13 cellular contexts compared by ENCODE assay signal in the genomic region with DNA sequence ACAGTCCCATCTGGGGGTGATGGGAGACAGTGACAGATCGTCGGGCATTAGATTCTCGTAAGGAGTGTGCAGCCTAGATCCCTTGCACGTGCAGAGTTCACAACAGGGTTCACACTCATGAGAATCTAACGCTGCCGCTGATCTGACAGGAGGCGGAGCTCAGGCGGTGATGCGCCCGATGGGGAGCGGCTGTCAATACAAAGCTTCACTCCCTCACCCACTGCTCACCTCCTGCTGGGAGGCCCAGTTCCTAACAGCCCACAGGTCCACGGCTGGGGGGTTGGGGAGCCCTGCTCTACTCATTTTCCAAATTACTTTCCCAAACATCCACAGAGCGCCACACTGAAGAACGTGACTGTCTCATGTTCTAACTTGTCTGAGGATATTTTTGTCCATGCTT. TPM values are rescaled to one million over a fixed set of nuclear protein-coding genes. Genes with fewer than 3 reads are reported as not detected.
DNase-seq lines count a peak whose midpoint lies in the region; ATAC-seq and TF ChIP-seq lines count a peak whose summit lies in the region.
"Had no signal": no experiment of that assay in that cellular context is flagged by ENCODE, and none has a peak within 500 bp of the region (broad histone marks: within the 10 kb centered on the region; RNA-seq: fewer than 3 reads in every experiment).

No MANE protein-coding gene starts in this region.

- H3K9me3 ChIP-seq in BLaER1 (no peaks in the 10 kb centered on the region), HEK293 (ENCODE audit: control insufficient read depth, insufficient read depth, low read depth, low read length) (no peaks in the 10 kb centered on the region), stomach (no peaks in the 10 kb centered on the region)

- no peak overlapping the region for H3K9ac ChIP-seq in BLaER1

- H3K4me3 ChIP-seq in BLaER1 (no peak overlapping the region), HEK293 (ENCODE audit: low read depth, low read length) (no peak overlapping the region), stomach (no peak overlapping the region)

- intact Hi-C loops in stomach (cut with DNase I; ENCODE audit: low total_unique reads) = loop anchor here (5.0 kb wide), 1 partner anchor 117 kb away; no protein-coding TSS in a partner anchor

- DNase-seq in NCI-H345 treated with DMSO at 0.1 percent for 48 hours (lab: John Stamatoyannopoulos, UW; ENCODE audit: unreplicated experiment) (peak; percentile 17), foreskin keratinocyte (no peak), stomach (no peak), COLO829 (ENCODE audit: low spot score) (no peak)
- no peak for DNase-seq in stimulated activated naive CD8-positive, alpha-beta T cell treated with anti-CD3 and anti-CD28 coated beads, Interleukin-15, Interleukin-2, amounts not matched to agents 100 U/mL and 50 U/mL, for 24 hours
- DNase-seq: EL, HFFc6, NCI-H1105, NCI-H1930, NCI-H774 had no signal

- H3K36me3 ChIP-seq in BLaER1 = no peaks in the 10 kb centered on the region
- H3K36me3 ChIP-seq in HEK293 (ENCODE audit: control insufficient read depth in 2 of 2, insufficient read depth in 1 of 2, low read length in 2 of 2) = no peaks in the 10 kb centered on the region
- H3K36me3 ChIP-seq in stomach = no peaks in the 10 kb centered on the region

- TF ChIP-seq EP300 in stomach (IDR thresholded peaks at IDR 0.05) = no peak

- H3K27me3 ChIP-seq in BLaER1 (no peaks in the 10 kb centered on the region; the same call in 1 of the 2 replicates), foreskin keratinocyte (peaks cover 48% of the 10 kb centered on the region), stomach (peaks cover 0 to 22% (median 8%) of the 10 kb centered on the region in 3 donors)

- TF ChIP-seq POLR2A in stomach (IDR thresholded peaks at IDR 0.05) = no peak

- no peaks in the 10 kb centered on the region; the same call in 1 of the 2 replicates for H4K20me1 ChIP-seq in BLaER1

- WGBS in stomach, 5 donors = 40 to 66% (median 52%) methylated on average over 14 of the region's 14 CpGs

- peak overlapping the region; percentile 78 for H3K4me2 ChIP-seq in BLaER1

- CTCF ChIA-PET in HEK293 (lab: Yijun Ruan, JAX) = interaction anchor here (0.8 to 3.4 kb wide), 7 partner anchors 16 to 118 kb away, joined by 3 to 26 read pairs (median 7); partner anchors contain the start of gene RBM38

- peaks cover 56% of the 10 kb centered on the region for H3K4me1 ChIP-seq in BLaER1
- peaks cover 3% of the 10 kb centered on the region; the same call in 1 of the 2 replicates for H3K4me1 ChIP-seq in HEK293 (ENCODE audit: control insufficient read depth, insufficient read depth, low read length)
- H3K4me1 ChIP-seq in foreskin keratinocyte = no peaks in the 10 kb centered on the region
- peaks cover 3 to 22% (median 10%) of the 10 kb centered on the region in 4 donors for H3K4me1 ChIP-seq in stomach

- H3K27ac ChIP-seq in BLaER1 (no peak overlapping the region), HEK293 (ENCODE audit: extremely low read depth, low read depth, low read length) (no peak overlapping the region), foreskin keratinocyte (no peak overlapping the region), stomach (no peak overlapping the region)

- TF ChIP-seq CTCF in HEK293 (tag by site-specific recombination; IDR thresholded peaks at IDR 0.05) (no peak), foreskin keratinocyte (conservative IDR thresholded peaks at IDR 0.05) (no peak), stomach (IDR thresholded peaks at IDR 0.05) (no peak)

- POLR2A ChIA-PET in HEK293 (lab: Yijun Ruan, JAX) = no interaction called here

- ATAC-seq in foreskin keratinocyte = peak; percentile 42
- no peak for ATAC-seq in stimulated activated naive CD8-positive, alpha-beta T cell treated with anti-CD3 and anti-CD28 coated beads, Interleukin-15, Interleukin-2, amounts not matched to agents 100 U/mL and 50 U/mL, for 24 hours

TF ChIP-seq in HEK293, 187 proteins besides CTCF, POLR2A, EP300 and RAD21 (continues in another document):
- peak; percentile 57 for TF ChIP-seq PATZ1 (tag by site-specific recombination; IDR thresholded peaks at IDR 0.05)
- TF ChIP-seq, protein P1, sequence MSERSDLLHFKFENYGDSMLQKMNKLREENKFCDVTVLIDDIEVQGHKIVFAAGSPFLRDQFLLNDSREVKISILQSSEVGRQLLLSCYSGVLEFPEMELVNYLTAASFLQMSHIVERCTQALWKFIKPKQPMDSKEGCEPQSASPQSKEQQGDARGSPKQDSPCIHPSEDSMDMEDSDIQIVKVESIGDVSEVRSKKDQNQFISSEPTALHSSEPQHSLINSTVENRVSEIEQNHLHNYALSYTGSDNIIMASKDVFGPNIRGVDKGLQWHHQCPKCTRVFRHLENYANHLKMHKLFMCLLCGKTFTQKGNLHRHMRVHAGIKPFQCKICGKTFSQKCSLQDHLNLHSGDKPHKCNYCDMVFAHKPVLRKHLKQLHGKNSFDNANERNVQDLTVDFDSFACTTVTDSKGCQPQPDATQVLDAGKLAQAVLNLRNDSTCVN (tag by site-specific recombination; optimal IDR thresholded peaks at IDR 0.05) = peak; percentile 27
- TF ChIP-seq ZNF341 (tag by site-specific recombination; IDR thresholded peaks at IDR 0.05; ENCODE audit: low read depth) = 0 out of 2 replicates have a peak, but pooled peaks have one; percentile 12
- no peak for TF ChIP-seq HOXD13 (CRISPR knock-in tag; IDR thresholded peaks at IDR 0.05; ENCODE audit: borderline replicate concordance)
- no peak for TF ChIP-seq SCRT1 (tag by site-specific recombination; IDR thresholded peaks at IDR 0.05; ENCODE audit: borderline replicate concordance)
- no peak for TF ChIP-seq ZNF677 (tag by site-specific recombination; IDR thresholded peaks at IDR 0.05)
- TF ChIP-seq ZNF48 (tag by site-specific recombination; IDR thresholded peaks at IDR 0.05) = no peak
- TF ChIP-seq ZNF521 (tag by site-specific recombination; IDR thresholded peaks at IDR 0.05) = no peak
- TF ChIP-seq, protein P2, sequence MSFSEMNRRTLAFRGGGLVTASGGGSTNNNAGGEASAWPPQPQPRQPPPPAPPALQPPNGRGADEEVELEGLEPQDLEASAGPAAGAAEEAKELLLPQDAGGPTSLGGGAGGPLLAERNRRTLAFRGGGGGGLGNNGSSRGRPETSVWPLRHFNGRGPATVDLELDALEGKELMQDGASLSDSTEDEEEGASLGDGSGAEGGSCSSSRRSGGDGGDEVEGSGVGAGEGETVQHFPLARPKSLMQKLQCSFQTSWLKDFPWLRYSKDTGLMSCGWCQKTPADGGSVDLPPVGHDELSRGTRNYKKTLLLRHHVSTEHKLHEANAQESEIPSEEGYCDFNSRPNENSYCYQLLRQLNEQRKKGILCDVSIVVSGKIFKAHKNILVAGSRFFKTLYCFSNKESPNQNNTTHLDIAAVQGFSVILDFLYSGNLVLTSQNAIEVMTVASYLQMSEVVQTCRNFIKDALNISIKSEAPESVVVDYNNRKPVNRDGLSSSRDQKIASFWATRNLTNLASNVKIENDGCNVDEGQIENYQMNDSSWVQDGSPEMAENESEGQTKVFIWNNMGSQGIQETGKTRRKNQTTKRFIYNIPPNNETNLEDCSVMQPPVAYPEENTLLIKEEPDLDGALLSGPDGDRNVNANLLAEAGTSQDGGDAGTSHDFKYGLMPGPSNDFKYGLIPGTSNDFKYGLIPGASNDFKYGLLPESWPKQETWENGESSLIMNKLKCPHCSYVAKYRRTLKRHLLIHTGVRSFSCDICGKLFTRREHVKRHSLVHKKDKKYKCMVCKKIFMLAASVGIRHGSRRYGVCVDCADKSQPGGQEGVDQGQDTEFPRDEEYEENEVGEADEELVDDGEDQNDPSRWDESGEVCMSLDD (tag by site-specific recombination; IDR thresholded peaks at IDR 0.05) = no peak
- TF ChIP-seq ZNF350 (tag by site-specific recombination; IDR thresholded peaks at IDR 0.05) = no peak
- TF ChIP-seq KLF7 (tag by site-specific recombination; IDR thresholded peaks at IDR 0.05; ENCODE audit: borderline replicate concordance) = no peak
- peak; percentile 90 for TF ChIP-seq ZIC2 (tag by site-specific recombination; IDR thresholded peaks at IDR 0.05)
- TF ChIP-seq IKZF3 (tag by site-specific recombination; IDR thresholded peaks at IDR 0.05) = no peak
- TF ChIP-seq ZNF639 (tag by site-specific recombination; IDR thresholded peaks at IDR 0.05) = no peak
- no peak for TF ChIP-seq REPIN1 (tag by site-specific recombination; IDR thresholded peaks at IDR 0.05; ENCODE audit: low read depth)
- peak; percentile 48 for TF ChIP-seq ZFHX2 (tag by site-specific recombination; conservative IDR thresholded peaks at IDR 0.05)
- peak; percentile 99 for TF ChIP-seq ZNF610 (tag by site-specific recombination; IDR thresholded peaks at IDR 0.05; ENCODE audit: borderline replicate concordance)
- TF ChIP-seq EGR2 (tag by site-specific recombination; IDR thresholded peaks at IDR 0.05; ENCODE audit: low read depth) = peak; percentile 50
- TF ChIP-seq ZNF335 (tag by site-specific recombination; conservative IDR thresholded peaks at IDR 0.05) = no peak

RNA-seq across cellular contexts. Expression of gene CTCFL, which starts 25.3 kb away (rescaled TPM):
- total RNA-seq in foreskin keratinocyte (not detected in 2 replicates), stomach (not detected)
- polyA plus RNA-seq in foreskin keratinocyte (not detected in 2 replicates), stomach (not detected)
- total RNA-seq: HFFc6, MCF 10A had no signal
